ENCODE assay signal across 8 cellular contexts in the genomic region with DNA sequence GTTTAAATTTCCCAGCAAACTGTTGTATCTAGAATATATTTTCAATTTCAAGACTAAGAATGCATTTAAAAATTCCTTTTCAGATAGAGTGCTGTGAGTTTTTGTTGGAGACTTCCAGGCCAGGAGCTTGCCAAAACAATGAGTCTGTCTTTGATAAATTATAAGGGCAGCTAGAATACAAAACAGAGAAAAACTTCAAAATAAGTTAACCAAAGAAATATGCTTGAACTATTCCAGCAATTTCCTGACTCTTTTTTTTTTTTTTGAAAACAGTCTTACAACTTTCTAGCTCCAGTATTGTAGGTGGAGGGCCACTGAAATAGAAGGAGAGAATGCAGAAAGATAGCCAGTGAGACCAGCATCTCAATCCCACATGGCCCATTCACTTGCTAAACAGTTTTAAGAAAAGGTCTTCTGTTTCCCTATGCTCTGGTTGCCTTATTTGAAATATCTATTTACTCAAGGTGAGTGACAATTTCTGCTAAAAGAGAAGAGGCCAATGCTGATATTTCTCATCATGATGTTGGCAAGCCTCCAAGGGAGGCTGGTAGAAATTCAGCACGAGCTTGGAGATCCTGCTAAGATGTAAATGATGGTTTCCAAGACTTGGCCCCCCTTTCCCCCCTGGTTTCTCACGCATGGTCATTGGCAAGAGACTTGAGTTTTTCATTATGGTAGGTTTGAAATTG.
A peak's percentile ranks its signal among the peaks of the same experiment; 100 is the strongest.
DNase-seq lines count a peak whose midpoint lies in the region; ATAC-seq and TF ChIP-seq lines count a peak whose summit lies in the region.

No MANE protein-coding gene starts in this region.

- H3K36me3 Mint-ChIP-seq in endothelial cell (ENCODE audit: low read depth, unreplicated experiment): peaks cover 20% of the 10 kb centered on the region

- H3K27ac Mint-ChIP-seq in endothelial cell (ENCODE audit: unreplicated experiment): peak overlapping the region; percentile 10

- peak; percentile 24 for DNase-seq in COR-L47 (lab: John Stamatoyannopoulos, UW)
- peak; percentile 1 for DNase-seq in RPMI7951 (ENCODE audit: low read depth)
- DNase-seq in endothelial cell (ENCODE audit: low spot score): no peak
- peak; percentile 55 for DNase-seq in pulmonary artery endothelial cell (ENCODE audit: low read depth, low spot score)
- DNase-seq in activated CD8-positive, alpha-beta memory T cell treated with anti-CD3 and anti-CD28 coated beads for 24 hours: no peak

- H3K27me3 Mint-ChIP-seq in endothelial cell (ENCODE audit: unreplicated experiment): no peaks in the 10 kb centered on the region

- no peaks in the 10 kb centered on the region for H3K9me3 Mint-ChIP-seq in endothelial cell (ENCODE audit: unreplicated experiment)

- no peak overlapping the region for H3K4me3 Mint-ChIP-seq in endothelial cell (ENCODE audit: unreplicated experiment)

- H3K4me1 Mint-ChIP-seq in endothelial cell (ENCODE audit: unreplicated experiment): peaks cover 17% of the 10 kb centered on the region

- ATAC-seq in HG02885 (IDR thresholded peaks at IDR 0.05; ENCODE audit: poor library complexity, unreplicated experiment): no peak
- no peak for ATAC-seq in GM18520 (IDR thresholded peaks at IDR 0.05; ENCODE audit: unreplicated experiment)
- no peak for ATAC-seq in HG02623 (IDR thresholded peaks at IDR 0.05; ENCODE audit: unreplicated experiment)

- no peak for TF ChIP-seq CTCF in endothelial cell (IDR thresholded peaks at IDR 0.05; ENCODE audit: unreplicated experiment)

Comparison
In these comparisons a context has a peak if more than half of its experiments do, and no peak if none do; other contexts are left out.
1. DNase-seq: peak in COR-L47 (single experiment), RPMI7951 (single experiment) and pulmonary artery endothelial cell (single experiment); none in endothelial cell (single experiment) and activated CD8-positive, alpha-beta memory T cell treated with anti-CD3 and anti-CD28 coated beads for 24 hours (single experiment).